ENCODE assay signal across 12 cellular contexts in the genomic region with DNA sequence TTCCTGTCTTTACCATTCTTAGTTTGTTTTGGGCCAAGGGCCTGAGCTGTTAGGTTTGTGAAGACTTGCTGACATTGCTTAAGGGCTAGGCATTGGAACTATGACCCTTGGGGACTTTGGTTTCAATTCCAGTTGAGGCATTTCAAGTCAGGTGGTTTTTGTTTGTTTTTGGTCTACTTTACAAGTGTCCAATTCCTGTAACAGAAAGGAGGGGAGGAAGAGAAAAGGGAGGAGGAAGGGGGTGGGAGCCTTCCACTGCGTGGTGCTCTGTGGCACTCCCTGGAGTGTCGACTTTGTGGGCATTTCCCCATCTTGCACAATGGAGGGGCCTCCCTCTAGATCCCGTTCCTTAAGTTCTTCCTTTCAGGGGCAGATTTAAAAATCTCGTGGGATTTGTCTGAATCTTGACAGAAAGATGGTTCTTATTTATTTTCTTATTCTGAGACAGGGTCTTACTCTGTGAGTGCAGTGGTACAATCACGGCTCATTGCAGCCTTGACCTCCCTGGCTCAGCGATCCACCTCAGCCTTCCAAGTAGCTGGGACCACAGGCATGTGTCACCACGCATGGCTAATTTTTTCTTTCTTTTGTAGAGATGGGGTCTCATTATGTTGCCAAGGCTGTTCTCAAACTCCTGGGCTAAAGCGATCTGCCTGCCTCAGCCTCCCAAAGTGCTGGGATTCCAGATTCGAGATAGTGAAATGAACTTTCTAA. TPM values are rescaled to one million over a fixed set of nuclear protein-coding genes. Genes with fewer than 3 reads are reported as not detected.
DNase-seq lines count a peak whose midpoint lies in the region; ATAC-seq and TF ChIP-seq lines count a peak whose summit lies in the region.
"Had no signal": no experiment of that assay in that cellular context is flagged by ENCODE, and none has a peak within 500 bp of the region (broad histone marks: within the 10 kb centered on the region; RNA-seq: fewer than 3 reads in every experiment).

No MANE protein-coding gene starts in this region.

- no peak overlapping the region for H3K9ac ChIP-seq in smooth muscle cell (ENCODE audit: low read depth)

- H3K27ac ChIP-seq in HEK293 (ENCODE audit: extremely low read depth, low read depth, low read length) (no peak overlapping the region), ascending aorta (peak overlapping the region; percentile 94 to 97), smooth muscle cell (ENCODE audit: low read depth) (peak overlapping the region; percentile 5)

- H3F3A ChIP-seq in smooth muscle cell (ENCODE audit: low read depth), result peaks cover 27% of the 10 kb centered on the region

- no peak overlapping the region for H3K4me2 ChIP-seq in smooth muscle cell

- peak; percentile 16 for ATAC-seq in left lobe of liver
- ATAC-seq in HG03354 (IDR thresholded peaks at IDR 0.05; ENCODE audit: poor library complexity, severe bottlenecking, unreplicated experiment), result no peak
- ATAC-seq: GM12878; stimulated activated naive CD8-positive, alpha-beta T cell treated with anti-CD3 and anti-CD28 coated beads, Interleukin-15, amount 100 ng/mL, for 72 hours had no signal

- TF ChIP-seq CTCF in HEK293 (tag by site-specific recombination; IDR thresholded peaks at IDR 0.05) (no peak), ascending aorta (IDR thresholded peaks at IDR 0.05) (no peak), smooth muscle cell (IDR thresholded peaks at IDR 0.05; ENCODE audit: borderline replicate concordance, insufficient read depth, poor library complexity, severe bottlenecking) (no peak), GM20000 (IDR thresholded peaks at IDR 0.05; ENCODE audit: extremely low read depth, missing control alignments) (no peak)

- H3K36me3 ChIP-seq in HEK293 (ENCODE audit: control insufficient read depth in 2 of 2, insufficient read depth in 1 of 2, low read length in 2 of 2) (no peaks in the 10 kb centered on the region), ascending aorta (no peaks in the 10 kb centered on the region), smooth muscle cell (ENCODE audit: low read depth) (no peaks in the 10 kb centered on the region)

- CTCF ChIA-PET in HEK293 (lab: Yijun Ruan, JAX), result interaction anchor here (1.3 to 7.0 kb wide), 9 partner anchors 54 to 171 kb away, joined by 3 to 124 read pairs (median 14); no protein-coding TSS in a partner anchor

- no peaks in the 10 kb centered on the region for H4K20me1 ChIP-seq in smooth muscle cell (ENCODE audit: low read depth)

- intact Hi-C loops in ascending aorta (cut with DNase I), result loop anchor here (5.0 to 10.0 kb wide), 2 partner anchors 58 to 735 kb away; partner anchors contain the start of genes CDV3 and RYK

- H3K79me2 ChIP-seq in smooth muscle cell (ENCODE audit: low read depth), result no peaks in the 10 kb centered on the region

- H3K9me3 ChIP-seq in HEK293 (ENCODE audit: control insufficient read depth, insufficient read depth, low read depth, low read length), result no peaks in the 10 kb centered on the region
- H3K9me3 ChIP-seq in ascending aorta, result no peaks in the 10 kb centered on the region
- no peaks in the 10 kb centered on the region for H3K9me3 ChIP-seq in smooth muscle cell (replicated peaks; ENCODE audit: low read depth)

- 73% methylated on average over 9 of the region's 9 CpGs for WGBS in smooth muscle cell (ENCODE audit: low lambda C conversion rate)

- POLR2A ChIA-PET in HEK293 (lab: Yijun Ruan, JAX), result interaction anchor here (0.7 to 1.5 kb wide), 3 partner anchors 64 to 176 kb away, joined by 3 read pairs; partner anchors contain the start of genes AMOTL2, ANAPC13 and CEP63

- H2AFZ ChIP-seq in smooth muscle cell (ENCODE audit: low read depth), result peak overlapping the region; percentile 25

- H3K4me1 ChIP-seq in HEK293 (ENCODE audit: control insufficient read depth, insufficient read depth, low read length) (no peaks in the 10 kb centered on the region), ascending aorta (peaks cover 15 to 44% of the 10 kb centered on the region in 2 donors), smooth muscle cell (ENCODE audit: low read depth) (peaks cover 20% of the 10 kb centered on the region)

- H3K27me3 ChIP-seq in ascending aorta (no peaks in the 10 kb centered on the region), smooth muscle cell (ENCODE audit: low read depth) (no peaks in the 10 kb centered on the region)

- DNase-seq in ascending aorta (ENCODE audit: low spot score in 2 of 2) (no peak), left lobe of liver (ENCODE audit: low spot score) (peak; percentile 74), smooth muscle cell (lab: John Stamatoyannopoulos, UW; ENCODE audit: unreplicated experiment) (no peak), kidney glomerular epithelial cell (lab: John Stamatoyannopoulos, UW) (no peak), GM20000 (ENCODE audit: low spot score) (no peak)
- DNase-seq in activated CD4-positive, CD25-positive, alpha-beta regulatory T cell (lab: John Stamatoyannopoulos, UW), result no peak
- DNase-seq: CD4-positive, alpha-beta memory T cell; NCI-H510A; stimulated activated naive CD8-positive, alpha-beta T cell treated with anti-CD3 and anti-CD28 coated beads, Interleukin-15, amount 100 ng/mL, for 72 hours had no signal

- H3K4me3 ChIP-seq in HEK293 (ENCODE audit: low read depth, low read length) (no peak overlapping the region), ascending aorta (no peak overlapping the region), smooth muscle cell (no peak overlapping the region)
- H3K4me3 ChIP-seq: GM12878 had no signal

TF ChIP-seq in HEK293, 187 proteins besides CTCF, POLR2A, EP300 and RAD21:
- TF ChIP-seq FEZF1 (tag by site-specific recombination; IDR thresholded peaks at IDR 0.05) (peak; percentile 11; the same call in 1 of the 2 replicates), WT1 (tag by site-specific recombination; IDR thresholded peaks at IDR 0.05) (peak; percentile 44; the same call in 1 of the 2 replicates), ZBTB44 (tag by site-specific recombination; IDR thresholded peaks at IDR 0.05) (no peak)

RNA-seq across cellular contexts. Expression of gene RYK, which starts 59.5 kb away (rescaled TPM):
- total RNA-seq in ascending aorta (13.5 TPM), left lobe of liver (14.2 TPM), smooth muscle cell (65.0 and 77.9 TPM in 2 replicates)
- 32.6 and 35.8 TPM in 2 replicates for polyA plus RNA-seq in smooth muscle cell
